20 cellular contexts compared by ENCODE assay signal in the genomic region with DNA sequence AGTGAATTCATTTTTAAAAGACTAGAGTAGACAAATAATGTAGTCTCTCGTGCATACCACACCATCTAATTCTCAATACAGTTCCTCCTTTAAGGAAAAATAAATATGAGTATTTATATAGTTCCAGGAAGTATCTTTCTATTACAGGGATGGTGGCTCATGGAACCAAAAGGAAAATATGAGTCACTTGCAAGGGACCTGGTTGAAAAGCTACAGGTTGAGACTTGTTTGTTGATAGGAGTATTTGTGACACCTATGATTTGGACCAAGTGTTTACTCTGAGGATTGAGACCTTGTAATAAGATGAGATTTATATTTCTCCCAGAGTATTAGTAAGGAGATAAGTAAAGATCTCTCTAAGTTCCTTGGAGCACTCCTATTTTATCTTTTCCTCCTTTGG.
"Had no signal": no experiment of that assay in that cellular context is flagged by ENCODE, and none has a peak within 500 bp of the region (broad histone marks: within the 10 kb centered on the region; RNA-seq: fewer than 3 reads in every experiment).

No MANE protein-coding gene starts in this region.

- H3K36me3 ChIP-seq: colonic mucosa, left ventricle myocardium inferior, spleen, thoracic aorta, upper lobe of right lung had no signal

- H3K36me3 Mint-ChIP-seq: activated CD4-positive, alpha-beta memory T cell treated with anti-CD3 and anti-CD28 coated beads for 36 hours; activated naive CD8-positive, alpha-beta T cell treated with anti-CD3 and anti-CD28 coated beads, Interleukin-2, amount 10 ng/mL, durations not matched to agents 7 days and 5 days; stimulated activated naive B cell treated with anti-CD40 and anti-IgM and Interleukin-4, amounts not matched to agents 10 μg/mL and 1 μg/mL and 100 μg/mL, for 72 hours had no signal

- H3K9me3 ChIP-seq: colonic mucosa, upper lobe of right lung had no signal

- DNase-seq: activated CD4-positive, alpha-beta memory T cell treated with anti-CD3 and anti-CD28 coated beads for 36 hours; activated CD4-positive, alpha-beta T cell treated with anti-CD3 and anti-CD28 coated beads for 4 hours; activated naive CD4-positive, alpha-beta T cell treated with Interleukin-2 at 50 U/mL for 16 hours; activated naive CD8-positive, alpha-beta T cell treated with anti-CD3 and anti-CD28 coated beads, Interleukin-2, amount 10 ng/mL, durations not matched to agents 7 days and 5 days; activated T-cell treated with anti-CD3 and anti-CD28 coated beads for 4 hours; amygdala; caudate nucleus; colonic mucosa; endodermal cell; erythroblast; left ventricle myocardium inferior; nephron progenitor cell; nucleus accumbens; retina; spleen; stimulated activated naive B cell treated with anti-CD40 and anti-IgM and Interleukin-4, amounts not matched to agents 10 μg/mL and 1 μg/mL and 100 μg/mL, for 72 hours; upper lobe of right lung had no signal

- H3K4me1 Mint-ChIP-seq: activated naive CD8-positive, alpha-beta T cell treated with anti-CD3 and anti-CD28 coated beads, Interleukin-2, amount 10 ng/mL, durations not matched to agents 7 days and 5 days; nephron progenitor cell; stimulated activated naive B cell treated with anti-CD40 and anti-IgM and Interleukin-4, amounts not matched to agents 10 μg/mL and 1 μg/mL and 100 μg/mL, for 72 hours had no signal

- ATAC-seq: stimulated activated naive B cell treated with anti-CD40 and anti-IgM and Interleukin-4, amounts not matched to agents 10 μg/mL and 1 μg/mL and 100 μg/mL, for 72 hours; upper lobe of right lung; WTC11 had no signal

- H3K27ac Mint-ChIP-seq: activated CD4-positive, alpha-beta memory T cell treated with anti-CD3 and anti-CD28 coated beads for 36 hours; activated naive CD8-positive, alpha-beta T cell treated with anti-CD3 and anti-CD28 coated beads, Interleukin-2, amount 10 ng/mL, durations not matched to agents 7 days and 5 days; endodermal cell; nephron progenitor cell; stimulated activated naive B cell treated with anti-CD40 and anti-IgM and Interleukin-4, amounts not matched to agents 10 μg/mL and 1 μg/mL and 100 μg/mL, for 72 hours; WTC11 had no signal

- H3K27ac ChIP-seq: colonic mucosa, left ventricle myocardium inferior, spleen, thoracic aorta, upper lobe of right lung had no signal

- H3K4me3 Mint-ChIP-seq: activated CD4-positive, alpha-beta memory T cell treated with anti-CD3 and anti-CD28 coated beads for 36 hours; activated naive CD8-positive, alpha-beta T cell treated with anti-CD3 and anti-CD28 coated beads, Interleukin-2, amount 10 ng/mL, durations not matched to agents 7 days and 5 days; endodermal cell; nephron progenitor cell; stimulated activated naive B cell treated with anti-CD40 and anti-IgM and Interleukin-4, amounts not matched to agents 10 μg/mL and 1 μg/mL and 100 μg/mL, for 72 hours; WTC11 had no signal

- H3K4me1 ChIP-seq: colonic mucosa, left ventricle myocardium inferior, spleen, upper lobe of right lung had no signal

- H3K4me3 ChIP-seq: colonic mucosa, left ventricle myocardium inferior, spleen, thoracic aorta, upper lobe of right lung had no signal

- FAIRE-seq: frontal cortex had no signal
